Comparison of ENCODE assay signal across 8 cellular contexts in genomic region chr13:71867101-71867814, GRCh38. TPM values are rescaled to one million over a fixed set of nuclear protein-coding genes. Genes with fewer than 3 reads are reported as not detected.
DNase-seq lines count a peak whose midpoint lies in the region; ATAC-seq, FAIRE-seq and TF ChIP-seq lines count a peak whose summit lies in the region.

TSS of gene DACH1 (minus strand) at chr13:71867204.

- peak within 1 kb of the TSS; percentile 73 for H3K4me3 Mint-ChIP-seq in activated naive CD4-positive, alpha-beta T cell treated with anti-CD3 and anti-CD28 coated beads, Interleukin-2, amount 50 U/mL, for 24 hours

- H3K27ac Mint-ChIP-seq in activated naive CD4-positive, alpha-beta T cell treated with anti-CD3 and anti-CD28 coated beads, Interleukin-2, amount 50 U/mL, for 24 hours, result no peak within 1 kb of the TSS

- H3K4me2 ChIP-seq in K562 (ENCODE audit: insufficient read depth, low read length), result no peak within 1 kb of the TSS; the same call in 1 of the 2 replicates

- H3K36me3 Mint-ChIP-seq in activated naive CD4-positive, alpha-beta T cell treated with anti-CD3 and anti-CD28 coated beads, Interleukin-2, amount 50 U/mL, for 24 hours, result no peaks in the 10 kb centered on the region

- peaks cover 27% of the 10 kb centered on the region for H3K4me1 Mint-ChIP-seq in activated naive CD4-positive, alpha-beta T cell treated with anti-CD3 and anti-CD28 coated beads, Interleukin-2, amount 50 U/mL, for 24 hours

- no peak for TF ChIP-seq POLR2A in K562 (conservative IDR thresholded peaks at IDR 0.05)

- in situ Hi-C loops in K562 (cut with MboI), result no loop called here

- POLR2A ChIA-PET in K562 (lab: Yijun Ruan, JAX), result interaction anchor here (0.6 kb wide), 1 partner anchor 21 kb away, joined by 3 read pairs; no protein-coding TSS in a partner anchor

- no peaks in the 10 kb centered on the region for H3K9me3 Mint-ChIP-seq in activated naive CD4-positive, alpha-beta T cell treated with anti-CD3 and anti-CD28 coated beads, Interleukin-2, amount 50 U/mL, for 24 hours

- H3K27ac ChIP-seq in K562 (ENCODE audit: extremely low read depth, low read depth, low read length), result no peak within 1 kb of the TSS
- no peak within 1 kb of the TSS for H3K27ac ChIP-seq in iPS DF 6.9 (ENCODE audit: low read length)
- peak within 1 kb of the TSS; percentile 62 for H3K27ac ChIP-seq in psoas muscle

- BruUV-seq in K562 (replicated peaks; lab: Mats Ljungman, UMichigan), result no TSS peak

- no peak for TF ChIP-seq CTCF in K562 (IDR thresholded peaks at IDR 0.05 in 2 of 3, conservative IDR thresholded peaks at IDR 0.05 in 1 of 3; ENCODE audit: insufficient read depth in 2 of 3, low read depth in 1 of 3, low read length in 3 of 3)
- TF ChIP-seq CTCF in psoas muscle (IDR thresholded peaks at IDR 0.05), result no peak

- H3K4me1 ChIP-seq in K562 (replicated peaks in 1 of 2; ENCODE audit: control insufficient read depth in 2 of 2, insufficient read depth in 2 of 2, low read length in 2 of 2) (peaks cover 0 to 8% of the 10 kb centered on the region in 2 experiments; a peak in 2 of 5 replicates), iPS DF 6.9 (ENCODE audit: control insufficient read depth, insufficient read depth, low read length) (no peaks in the 10 kb centered on the region), psoas muscle (no peaks in the 10 kb centered on the region)

- no peak for TF ChIP-seq EP300 in K562 (IDR thresholded peaks at IDR 0.05; ENCODE audit: low read length)

- no peaks in the 10 kb centered on the region for H3K27me3 ChIP-seq in K562 (ENCODE audit: control insufficient read depth in 2 of 2, insufficient read depth in 2 of 2, low read length in 2 of 2)
- peaks cover 14% of the 10 kb centered on the region for H3K27me3 ChIP-seq in iPS DF 6.9 (ENCODE audit: control insufficient read depth, insufficient read depth, low read length)
- peaks cover 0 to 44% (median 8%) of the 10 kb centered on the region in 3 donors for H3K27me3 ChIP-seq in psoas muscle (ENCODE audit: insufficient read depth in 3 of 3, low read length in 2 of 3)

- H3K9me3 ChIP-seq in K562 (replicated peaks; ENCODE audit: control insufficient read depth, insufficient read depth, low read depth, low read length), result no peaks in the 10 kb centered on the region
- no peaks in the 10 kb centered on the region for H3K9me3 ChIP-seq in iPS DF 6.9 (ENCODE audit: control insufficient read depth, insufficient read depth, low read length)
- no peaks in the 10 kb centered on the region for H3K9me3 ChIP-seq in psoas muscle

- intact Hi-C loops in K562 (cut with micrococcal nuclease), result no loop called here
- intact Hi-C loops in psoas muscle (cut with DNase I), result no loop called here

- no peaks in the 10 kb centered on the region for H3K79me2 ChIP-seq in K562 (ENCODE audit: control insufficient read depth, insufficient read depth, low read length)

- no peak for TF ChIP-seq RAD21 in K562 (CRISPR knock-in tag; conservative IDR thresholded peaks at IDR 0.05 in 1 of 2, IDR thresholded peaks at IDR 0.05 in 1 of 2)

- 0% methylated on average over 15 of the region's 31 CpGs for WGBS in K562 (ENCODE audit: insufficient coverage, low coverage, missing lambda C conversion rate)
- WGBS in iPS DF 6.9 (ENCODE audit: insufficient coverage, insufficient read length), result no CpG with 5 or more reads among the region's 31 CpGs
- 1 to 2% (median 2%) methylated on average over 31 of the region's 31 CpGs for WGBS in psoas muscle, 3 donors

- no peak within 1 kb of the TSS for H3K9ac ChIP-seq in K562 (ENCODE audit: insufficient read depth in 1 of 2, low read depth in 2 of 2, low read length in 2 of 2)

- H3K36me3 ChIP-seq in K562 (ENCODE audit: control insufficient read depth, insufficient read depth, low read length) (no peaks in the 10 kb centered on the region), iPS DF 6.9 (ENCODE audit: control insufficient read depth, insufficient read depth, low read length) (no peaks in the 10 kb centered on the region), psoas muscle (ENCODE audit: insufficient read depth in 1 of 2, low read depth in 1 of 2) (no peaks in the 10 kb centered on the region)

- no peak for DNase-seq in activated naive CD4-positive, alpha-beta T cell treated with anti-CD3 and anti-CD28 coated beads, Interleukin-2, amount 50 U/mL, for 16 hours
- DNase-seq in NCI-H82 (lab: John Stamatoyannopoulos, UW) (peak; percentile 99), K562 (ENCODE audit: extremely low read depth in 1 of 4, low spot score in 3 of 4) (peak in 2 of 4 experiments; percentile 3 to 56), iPS DF 6.9 (ENCODE audit: low read depth, low spot score) (no peak), psoas muscle (peak; percentile 13 to 69), GM19238 (ENCODE audit: insufficient read length, low spot score) (no peak)

- H2AFZ ChIP-seq in K562 (ENCODE audit: low read depth, low read length), result no peak within 1 kb of the TSS

- ATAC-seq in HG03432 (IDR thresholded peaks at IDR 0.05; ENCODE audit: unreplicated experiment) (peak; percentile 56), K562 (peak; percentile 64), psoas muscle (peak; percentile 53 to 73 (median 58))

- no peak within 1 kb of the TSS; the same call in 1 of the 2 replicates for H3K4me3 ChIP-seq in K562
- H3K4me3 ChIP-seq in iPS DF 6.9 (ENCODE audit: low read length), result peak within 1 kb of the TSS; percentile 53; the same call in 1 of the 2 replicates
- peak within 1 kb of the TSS; percentile 72 for H3K4me3 ChIP-seq in psoas muscle

- peaks cover 40% of the 10 kb centered on the region for H3K27me3 Mint-ChIP-seq in activated naive CD4-positive, alpha-beta T cell treated with anti-CD3 and anti-CD28 coated beads, Interleukin-2, amount 50 U/mL, for 24 hours

- FAIRE-seq in K562 (lab: Jason Lieb, UNC), result no peak

- H3K9me1 ChIP-seq in K562 (ENCODE audit: control insufficient read depth, insufficient read depth, low read length), result no peaks in the 10 kb centered on the region

- no peaks in the 10 kb centered on the region for H4K20me1 ChIP-seq in K562 (replicated peaks; ENCODE audit: control insufficient read depth, insufficient read depth, low read length)

- CTCF ChIA-PET in K562 (lab: Yijun Ruan, JAX; ENCODE audit: low intra/inter-chr PET ratio), result no interaction called here

TF ChIP-seq in K562, 482 proteins besides CTCF, POLR2A, EP300 and RAD21 (continues in another document):
- TF ChIP-seq RNF219 (CRISPR knock-in tag; IDR thresholded peaks at IDR 0.05) (no peak), NBN (IDR thresholded peaks at IDR 0.05; ENCODE audit: low read depth) (no peak), ZNF583 (CRISPR knock-in tag; IDR thresholded peaks at IDR 0.05) (no peak), ZNF695 (CRISPR knock-in tag; IDR thresholded peaks at IDR 0.05) (no peak), GABPB2 (CRISPR knock-in tag; conservative IDR thresholded peaks at IDR 0.05) (no peak), FOXA1 (IDR thresholded peaks at IDR 0.05; ENCODE audit: borderline replicate concordance) (no peak), POLR2G (IDR thresholded peaks at IDR 0.05; ENCODE audit: low read depth, low read length) (no peak), GTF2E2 (tag; IDR thresholded peaks at IDR 0.05) (no peak), MCM3 (IDR thresholded peaks at IDR 0.05) (no peak)

RNA-seq across cellular contexts. Expression of gene DACH1, which starts in this region (rescaled TPM):
- 0.09 TPM in 1 of 2 replicates, not detected in the other for total RNA-seq in K562 (2011; cell fraction: chromatin; rRNA removed; ENCODE audit: low replicate concordance)
- 0.13 TPM in 1 of 2 replicates, not detected in the other for total RNA-seq in K562 (2011; cell fraction: nucleolus; rRNA removed)
- total RNA-seq in K562 (2011; cell fraction: nucleoplasm; rRNA removed), result 0.08 TPM in 1 of 2 replicates, not detected in the other
- total RNA-seq in K562 (2014; rRNA removed), result 0.04 TPM in 1 of 2 replicates, not detected in the other
- total RNA-seq in K562 (2014; rRNA removed; fragmentation: Illumina TruSeq; extraction: Trizol), result 0.04 TPM in 1 of 2 replicates, not detected in the other
- 0.04 and 0.07 TPM in 2 replicates for total RNA-seq in K562 (2015; rRNA removed; fragmentation: Illumina TruSeq; extraction: Trizol)
- 0.04 and 0.13 TPM in 2 replicates for total RNA-seq in K562 (2021)
- polyA plus RNA-seq in K562 (2011; rRNA removed), result 0.03 and 0.06 TPM in 2 replicates
- polyA plus RNA-seq in K562 (2011; cell fraction: cytosol; rRNA removed), result 0.01 TPM in 1 of 2 replicates, not detected in the other
- 0.10 TPM in 1 of 2 replicates, not detected in the other for polyA plus RNA-seq in K562 (2011; cell fraction: nucleus; rRNA removed)
- polyA plus RNA-seq in K562 (2012), result 0.10 and 0.15 TPM in 2 replicates
- polyA plus RNA-seq in K562 (2014; fragmentation: Illumina TruSeq; extraction: Trizol), result 0.04 TPM in 2 replicates
- polyA plus RNA-seq in K562 (2014; fragmentation: Nextera tagmentation; extraction: Ambion mirVana), result under 1 TPM in 1 of 2 experiments, not detected in 1; 0.04 TPM
- polyA plus RNA-seq in K562 (2014; rRNA removed), result 0.04 and 0.05 TPM in 2 replicates
- 0.14 TPM in 1 of 2 replicates, not detected in the other for polyA minus RNA-seq in K562 (2011; rRNA and poly(A)+ RNA removed)
- polyA minus RNA-seq in K562 (2011; cell fraction: cytosol; rRNA and poly(A)+ RNA removed), result not detected in 2 replicates
- polyA minus RNA-seq in K562 (2011; cell fraction: nucleus; rRNA and poly(A)+ RNA removed), result 0.11 and 0.27 TPM in 2 replicates
- 1 to 10 TPM; 1.1 to 3.6 (median 1.2) TPM for total RNA-seq in psoas muscle
- polyA plus RNA-seq in psoas muscle, result under 1 TPM; 0.51 to 0.67 (median 0.57) TPM

Comparison
In these comparisons a context has a peak if more than half of its experiments do, and no peak if none do; other contexts are left out.
1. Peak in ATAC-seq in K562; RNA of the gene not detected or under 1 TPM.
2. DNase-seq: peak in NCI-H82 (single experiment) and psoas muscle (2 of 2); none in activated naive CD4-positive, alpha-beta T cell treated with anti-CD3 and anti-CD28 coated beads, Interleukin-2, amount 50 U/mL, for 16 hours (single experiment), iPS DF 6.9 (single experiment) and GM19238 (single experiment).
3. Peak in every context shown above with its lines, with median percentiles within 50 percentile points of each other: ATAC-seq.